ENCODE assay signal across 10 cellular contexts in the genomic region with DNA sequence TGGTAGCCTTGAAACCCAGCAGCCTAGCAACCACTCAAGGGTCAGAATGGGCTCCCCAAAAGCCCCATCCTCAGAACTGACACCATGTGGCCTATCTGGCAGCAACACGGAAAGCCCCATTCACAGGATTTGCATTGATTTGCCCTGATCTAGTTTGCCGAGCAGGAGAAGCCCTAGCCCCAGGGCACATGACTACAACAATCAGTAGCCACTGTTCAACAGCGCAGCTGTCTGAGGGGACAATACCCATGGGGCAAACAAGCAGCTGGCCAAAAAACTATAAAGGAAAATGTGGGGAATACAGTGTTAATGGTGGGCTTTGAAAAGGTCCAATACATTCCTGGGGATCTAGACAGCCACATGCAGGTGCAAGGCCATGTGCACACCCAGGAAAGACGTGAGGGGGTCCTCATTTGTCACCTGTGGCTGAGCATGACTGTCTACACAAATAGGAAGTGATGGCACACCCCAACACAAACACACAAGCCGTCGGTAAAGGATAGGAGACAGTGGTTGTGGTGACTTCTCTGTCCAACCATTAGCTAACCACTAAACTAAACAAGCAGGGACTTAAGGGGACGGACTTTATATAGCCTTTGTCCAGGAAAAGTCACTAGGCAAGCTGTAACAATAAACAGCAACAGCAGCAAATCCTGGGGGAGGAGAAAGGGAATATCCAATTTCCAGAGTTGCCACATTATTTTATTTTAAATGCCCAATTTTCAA.
DNase-seq lines count a peak whose midpoint lies in the region; ATAC-seq lines count a peak whose summit lies in the region.
"Had no signal": no experiment of that assay in that cellular context is flagged by ENCODE, and none has a peak within 500 bp of the region (broad histone marks: within the 10 kb centered on the region; RNA-seq: fewer than 3 reads in every experiment).

No MANE protein-coding gene starts in this region.

- no peak overlapping the region for H3K27ac ChIP-seq in right cardiac atrium (ENCODE audit: low read length)
- H3K27ac ChIP-seq: suprapubic skin had no signal

- no peaks in the 10 kb centered on the region for H3K9me3 ChIP-seq in right cardiac atrium (ENCODE audit: control insufficient read depth, low read length)
- H3K9me3 ChIP-seq: suprapubic skin had no signal

- 90% methylated on average over 7 of the region's 7 CpGs for WGBS in right cardiac atrium

- intact Hi-C loops in right cardiac atrium (cut with DNase I): no loop called here

- H3K4me1 ChIP-seq in right cardiac atrium (ENCODE audit: control insufficient read depth, insufficient read depth, low read length): no peaks in the 10 kb centered on the region
- H3K4me1 ChIP-seq: suprapubic skin had no signal

- no peak overlapping the region for H3K4me3 ChIP-seq in right cardiac atrium (ENCODE audit: low read length)
- H3K4me3 ChIP-seq: suprapubic skin had no signal

- H3K27me3 ChIP-seq in right cardiac atrium (ENCODE audit: control insufficient read depth, insufficient read depth): no peaks in the 10 kb centered on the region
- H3K27me3 ChIP-seq: suprapubic skin had no signal

- peak; percentile 58 for DNase-seq in NAMALWA (ENCODE audit: low spot score)
- peak; percentile 76 for DNase-seq in pons (ENCODE audit: low spot score)
- no peak for DNase-seq in NCI-H526 (lab: John Stamatoyannopoulos, UW)
- DNase-seq in right cardiac atrium: no peak
- no peak for DNase-seq in cerebellar nuclear complex (lab: John Stamatoyannopoulos, UW)
- DNase-seq in DMS 273 treated with DMSO at 0.1 percent for 48 hours (lab: John Stamatoyannopoulos, UW): no peak
- DNase-seq: NCI-H345 had no signal

- ATAC-seq in GM18873 (IDR thresholded peaks at IDR 0.05; ENCODE audit: low FRiP score, unreplicated experiment) (peak; percentile 65), HG02642 (IDR thresholded peaks at IDR 0.05; ENCODE audit: poor library complexity, unreplicated experiment) (peak; percentile 68), right cardiac atrium (no peak)

Comparison
In these comparisons a context has a peak if more than half of its experiments do, and no peak if none do; other contexts are left out.
1. ATAC-seq: peak in GM18873 (single experiment) and HG02642 (single experiment); none in right cardiac atrium (0 of 2).
2. DNase-seq: peak in NAMALWA (single experiment) and pons (single experiment); none in NCI-H526 (0 of 2), right cardiac atrium (0 of 3), cerebellar nuclear complex (0 of 2) and DMS 273 treated with DMSO at 0.1 percent for 48 hours (single experiment).